ENCODE assay signal across 15 cellular contexts in genomic region chr16:87350681-87351319, GRCh38. TPM values are rescaled to one million over a fixed set of nuclear protein-coding genes. Genes with fewer than 3 reads are reported as not detected.
A peak's percentile ranks its signal among the peaks of the same experiment; 100 is the strongest.
DNase-seq lines count a peak whose midpoint lies in the region; ATAC-seq and TF ChIP-seq lines count a peak whose summit lies in the region.
"Had no signal": no experiment of that assay in that cellular context is flagged by ENCODE, and none has a peak within 500 bp of the region (broad histone marks: within the 10 kb centered on the region; RNA-seq: fewer than 3 reads in every experiment).

No MANE protein-coding gene starts in this region.

- no peak overlapping the region for H3K4me3 ChIP-seq in right atrium auricular region
- no peak overlapping the region for H3K4me3 ChIP-seq in skeletal muscle tissue (ENCODE audit: low read length in 3 of 3)
- H3K4me3 ChIP-seq: lower lobe of right lung had no signal

- DNase-seq in GM04503 (ENCODE audit: low read depth) = peak; percentile 18
- DNase-seq in anterior cingulate cortex (lab: John Stamatoyannopoulos, UW) = peak in 43 of 58 donors; percentile 13 to 82 (median 45)
- DNase-seq in right atrium auricular region (ENCODE audit: low spot score) = peak; percentile 68
- DNase-seq in NCI-H526 treated with DMSO at 0.1 percent for 48 hours (lab: John Stamatoyannopoulos, UW) = no peak
- no peak for DNase-seq in D341Med (ENCODE audit: low spot score)
- no peak for DNase-seq in HEK293T (ENCODE audit: extremely low spot score)
- DNase-seq: activated naive CD4-positive, alpha-beta T cell treated with anti-CD3 and anti-CD28 coated beads, Interleukin-2, amount 50 U/mL, for 16 hours; effector CD8-positive, alpha-beta T cell; lower lobe of right lung; stimulated activated CD4-positive, alpha-beta T cell treated with anti-CD3 and anti-CD28 coated beads, Interleukin-4, amount 100 ng/mL, for 4 hours; stimulated activated naive CD8-positive, alpha-beta T cell treated with anti-CD3 and anti-CD28 coated beads, Interleukin-15, amount 100 ng/mL, for 72 hours; T1000 had no signal

- no peaks in the 10 kb centered on the region for H3K27me3 ChIP-seq in right atrium auricular region
- H3K27me3 ChIP-seq in skeletal muscle tissue (ENCODE audit: control insufficient read depth in 3 of 3, insufficient read depth in 3 of 3, low read length in 3 of 3) = no peaks in the 10 kb centered on the region

- H3K9me3 ChIP-seq in right atrium auricular region (no peaks in the 10 kb centered on the region), skeletal muscle tissue (ENCODE audit: control insufficient read depth in 3 of 3, low read length in 3 of 3) (no peaks in the 10 kb centered on the region)
- H3K9me3 ChIP-seq: lower lobe of right lung had no signal

- H3K4me1 ChIP-seq in right atrium auricular region (peaks cover 0 to 19% of the 10 kb centered on the region in 2 donors), skeletal muscle tissue (ENCODE audit: control insufficient read depth in 3 of 3, insufficient read depth in 3 of 3, low read length in 3 of 3) (peaks cover 7 to 20% (median 17%) of the 10 kb centered on the region in 3 donors)
- H3K4me1 ChIP-seq: parathyroid adenoma had no signal

- H3K27ac ChIP-seq in right atrium auricular region (peak overlapping the region in 1 of 2 donors; percentile 3), skeletal muscle tissue (ENCODE audit: low read depth, low read length) (peak overlapping the region; percentile 21)
- H3K27ac ChIP-seq: lower lobe of right lung, parathyroid adenoma had no signal

- H3K36me3 ChIP-seq in right atrium auricular region (peaks cover 21% of the 10 kb centered on the region), skeletal muscle tissue (ENCODE audit: control insufficient read depth in 3 of 3, insufficient read depth in 3 of 3, low read length in 3 of 3) (peaks cover 18 to 37% (median 20%) of the 10 kb centered on the region in 3 donors)

- ATAC-seq in GM18511 (IDR thresholded peaks at IDR 0.05; ENCODE audit: unreplicated experiment) = no peak
- ATAC-seq: lower lobe of right lung; stimulated activated naive CD8-positive, alpha-beta T cell treated with anti-CD3 and anti-CD28 coated beads, Interleukin-15, amount 100 ng/mL, for 72 hours had no signal

- H3K9ac ChIP-seq in skeletal muscle tissue (ENCODE audit: low read depth in 1 of 3, low read length in 3 of 3) = peak overlapping the region in 1 of 3 donors; percentile 68
- H3K9ac ChIP-seq: parathyroid adenoma had no signal

- POLR2A ChIA-PET in HEK293T (lab: Yijun Ruan, JAX) = interaction anchor here (1.0 kb wide), 1 partner anchor 21 kb away, joined by 3 read pairs; no protein-coding TSS in a partner anchor

- TF ChIP-seq CTCF in right atrium auricular region (IDR thresholded peaks at IDR 0.05) = no peak

- CTCF ChIA-PET in HEK293T (lab: Yijun Ruan, JAX) = no interaction called here

TF ChIP-seq in HEK293T, 16 proteins besides CTCF, POLR2A, EP300 and RAD21:
- TF ChIP-seq SUZ12 (IDR thresholded peaks at IDR 0.05) = no peak
- TF ChIP-seq LEF1 (IDR thresholded peaks at IDR 0.05; ENCODE audit: borderline replicate concordance) = no peak
- no peak for TF ChIP-seq ZNF384 (IDR thresholded peaks at IDR 0.05)
- TF ChIP-seq SP1 (IDR thresholded peaks at IDR 0.05) = no peak
- no peak for TF ChIP-seq HDGF (IDR thresholded peaks at IDR 0.05; ENCODE audit: borderline replicate concordance)
- no peak for TF ChIP-seq NFRKB (IDR thresholded peaks at IDR 0.05)
- no peak for TF ChIP-seq FOXK2 (IDR thresholded peaks at IDR 0.05)

RNA-seq across cellular contexts. Expression of gene FBXO31, which starts 32.8 kb away (rescaled TPM):
- total RNA-seq in right atrium auricular region (10 to 100 TPM; 39.3 to 53.1 TPM), skeletal muscle tissue (26.6 TPM)

RNA-seq across cellular contexts. Expression of gene C16orf95, which starts 33.6 kb away (rescaled TPM):
- total RNA-seq in right atrium auricular region (1 to 10 TPM in 1 of 2 donors, under 1 TPM in 1; 0.59 to 2.4 TPM), skeletal muscle tissue (2.6 TPM)

RNA-seq across cellular contexts. Expression of gene MAP1LC3B, which starts 41.3 kb away (rescaled TPM):
- 10 to 100 TPM; 57.5 to 83.0 TPM for total RNA-seq in right atrium auricular region
- 20.9 TPM for total RNA-seq in skeletal muscle tissue

Comparison
In these comparisons a context has a peak if more than half of its experiments do, and no peak if none do; other contexts are left out.
1. DNase-seq: peak in GM04503 (single experiment), anterior cingulate cortex (43 of 58) and right atrium auricular region (single experiment); none in NCI-H526 treated with DMSO at 0.1 percent for 48 hours (single experiment), D341Med (single experiment) and HEK293T (single experiment).